In genomic region chr13:110272651-110273050, GRCh38 we compare ENCODE assay signal across 23 cellular contexts. TPM values are rescaled to one million over a fixed set of nuclear protein-coding genes. Genes with fewer than 3 reads are reported as not detected.
DNase-seq lines count a peak whose midpoint lies in the region; ATAC-seq and TF ChIP-seq lines count a peak whose summit lies in the region.
"Had no signal": no experiment of that assay in that cellular context is flagged by ENCODE, and none has a peak within 500 bp of the region (broad histone marks: within the 10 kb centered on the region; RNA-seq: fewer than 3 reads in every experiment).

No MANE protein-coding gene starts in this region.

- H3K27ac ChIP-seq in heart right ventricle (peak overlapping the region in 1 of 10 donors; percentile 3), endodermal cell (ENCODE audit: low read depth, low read length) (no peak overlapping the region), sigmoid colon (peak overlapping the region in 2 of 4 donors; percentile 98 to 100)
- H3K27ac ChIP-seq: HL-60, KMS-11, SJCRH30 had no signal

- WGBS in heart right ventricle, 2 donors, result 85 to 88% methylated on average over 6 of the region's 6 CpGs
- 93% methylated on average over 3 to 6 of the region's 6 CpGs for WGBS in endodermal cell (ENCODE audit: insufficient coverage in 1 of 2, insufficient read length in 1 of 2), 2 experiments
- 90 to 91% methylated on average over 6 of the region's 6 CpGs for WGBS in sigmoid colon, 2 donors

- H3K27me3 ChIP-seq in heart right ventricle (no peaks in the 10 kb centered on the region), endodermal cell (ENCODE audit: control insufficient read depth, insufficient read depth, low read length, poor library complexity, severe bottlenecking) (no peaks in the 10 kb centered on the region), sigmoid colon (no peaks in the 10 kb centered on the region)
- H3K27me3 ChIP-seq: SJCRH30 had no signal

- H3K27me3 Mint-ChIP-seq in endodermal cell (ENCODE audit: insufficient read depth), result no peaks in the 10 kb centered on the region
- H3K27me3 Mint-ChIP-seq: IgD-negative memory B cell had no signal

- TF ChIP-seq POLR2A in sigmoid colon (IDR thresholded peaks at IDR 0.05), result no peak

- TF ChIP-seq CTCF in heart right ventricle (IDR thresholded peaks at IDR 0.05) (no peak), endodermal cell (conservative IDR thresholded peaks at IDR 0.05) (no peak), sigmoid colon (IDR thresholded peaks at IDR 0.05) (no peak)

- no peaks in the 10 kb centered on the region for H3K9me3 ChIP-seq in heart right ventricle
- H3K9me3 ChIP-seq in endodermal cell (ENCODE audit: control insufficient read depth, low read length), result no peaks in the 10 kb centered on the region
- no peaks in the 10 kb centered on the region for H3K9me3 ChIP-seq in sigmoid colon

- H3K4me3 ChIP-seq in heart right ventricle (no peak overlapping the region), endodermal cell (ENCODE audit: low read length) (no peak overlapping the region), sigmoid colon (no peak overlapping the region)
- H3K4me3 ChIP-seq: SJCRH30 had no signal

- peaks cover 42% of the 10 kb centered on the region for H3K36me3 Mint-ChIP-seq in endodermal cell (ENCODE audit: low read depth)
- H3K36me3 Mint-ChIP-seq: IgD-negative memory B cell had no signal

- no peaks in the 10 kb centered on the region for H3K9me3 Mint-ChIP-seq in endodermal cell
- H3K9me3 Mint-ChIP-seq: H9 had no signal

- H3K36me3 ChIP-seq in heart right ventricle (peaks cover 0 to 24% (median 0%) of the 10 kb centered on the region in 9 donors), endodermal cell (ENCODE audit: control insufficient read depth, insufficient read depth, low read length) (peaks cover 64% of the 10 kb centered on the region), sigmoid colon (peaks cover 0 to 9% (median 0%) of the 10 kb centered on the region in 4 donors)

- peaks cover 27% of the 10 kb centered on the region for H3K4me1 Mint-ChIP-seq in endodermal cell
- H3K4me1 Mint-ChIP-seq: IgD-negative memory B cell had no signal

- no peak overlapping the region for H3K9ac ChIP-seq in endodermal cell (ENCODE audit: extremely low read depth, low read length, poor library complexity, severe bottlenecking)
- H3K9ac ChIP-seq: KMS-11 had no signal

- H3K27ac Mint-ChIP-seq in endodermal cell, result no peak overlapping the region
- H3K27ac Mint-ChIP-seq: H9, IgD-negative memory B cell had no signal

- no peak for TF ChIP-seq EP300 in sigmoid colon (IDR thresholded peaks at IDR 0.05)

- DNase-seq in cardiac septum (ENCODE audit: low spot score) (peak; percentile 47), heart right ventricle (no peak), endodermal cell (peak; percentile 26), sigmoid colon (peak; percentile 53), DMS 273 treated with DMSO at 0.1 percent for 48 hours (lab: John Stamatoyannopoulos, UW) (no peak), NCI-H526 treated with DMSO at 0.1 percent for 48 hours (lab: John Stamatoyannopoulos, UW) (no peak)
- no peak for DNase-seq in central memory CD4-positive, alpha-beta T cell
- DNase-seq: 8988T; ACHN; Calu3; DMS153; H9; MM.1S; NCI-H2029; NCI-H446; NCI-H524 treated with DMSO at 0.1 percent for 48 hours; NCI-H82; NK-92 treated with Interleukin-12 subunit alpha and Interleukin-12 subunit beta, amount 100 ng/mL, for 24 hours; PC-3; SJCRH30 had no signal

- H3K4me1 ChIP-seq in heart right ventricle (peaks cover 16 to 99% (median 73%) of the 10 kb centered on the region in 9 donors), endodermal cell (ENCODE audit: control insufficient read depth, insufficient read depth, low read length) (peaks cover 7% of the 10 kb centered on the region), sigmoid colon (peaks cover 0 to 92% (median 84%) of the 10 kb centered on the region in 4 donors)

- H3K4me3 Mint-ChIP-seq in endodermal cell, result no peak overlapping the region
- H3K4me3 Mint-ChIP-seq: H9, IgD-negative memory B cell had no signal

- ATAC-seq in heart right ventricle, result no peak
- ATAC-seq: PC-3 had no signal

- intact Hi-C loops in cardiac septum (cut with DNase I), result no loop called here
- intact Hi-C loops in heart right ventricle (cut with DNase I), result loop anchor here in 1 of 10 donors (5.0 kb wide), 1 partner anchor 35 kb away; the partner anchor contains the start of genes COL4A1 and COL4A2
- intact Hi-C loops in sigmoid colon (cut with DNase I), result no loop called here

RNA-seq across cellular contexts. Expression of gene COL4A1, which starts 34.3 kb away (rescaled TPM):
- total RNA-seq in cardiac septum, result 196 TPM
- 100 to 1,000 TPM in 7 of 10 donors, 10 to 100 TPM in 3; 96.3 to 342 (median 147) TPM for total RNA-seq in heart right ventricle
- 100 to 1,000 TPM in 1 of 2 donors, 10 to 100 TPM in 1; 83.3 to 234 TPM for polyA plus RNA-seq in heart right ventricle
- total RNA-seq in endodermal cell, result 100 to 1,000 TPM; 702 to 764 TPM
- 174 TPM for polyA plus RNA-seq in endodermal cell (2013, experiment 1 of 2)
- polyA plus RNA-seq in endodermal cell (2013, experiment 2 of 2), result 194 TPM
- 100 to 1,000 TPM; 235 to 598 (median 350) TPM for total RNA-seq in sigmoid colon
- polyA plus RNA-seq in sigmoid colon, result 10 to 100 TPM in 2 of 3 donors, 1 to 10 TPM in 1; 9.2 to 60.5 (median 10.8) TPM
- polyA plus RNA-seq: IgD-negative memory B cell had no signal

RNA-seq across cellular contexts. Expression of gene COL4A2, which starts 34.4 kb away (rescaled TPM):
- total RNA-seq in cardiac septum (165 TPM), heart right ventricle (100 to 1,000 TPM in 7 of 10 donors, 10 to 100 TPM in 3; 81.7 to 301 (median 128) TPM), endodermal cell (100 to 1,000 TPM; 388 to 398 TPM), sigmoid colon (1,000 to 10,000 TPM in 1 of 4 donors, 100 to 1,000 TPM in 3; 306 to 1,039 (median 489) TPM)
- polyA plus RNA-seq in heart right ventricle (100 to 1,000 TPM; 111 to 265 TPM), sigmoid colon (10 to 100 TPM; 24.0 to 83.5 (median 25.2) TPM)
- polyA plus RNA-seq in endodermal cell (2013, experiment 1 of 2), result 216 TPM
- 219 TPM for polyA plus RNA-seq in endodermal cell (2013, experiment 2 of 2)
- polyA plus RNA-seq: IgD-negative memory B cell had no signal

Comparison
In these comparisons a context has a peak if more than half of its experiments do, and no peak if none do; other contexts are left out.
1. DNase-seq: peak in cardiac septum (single experiment), endodermal cell (single experiment) and sigmoid colon (single experiment); none in heart right ventricle (0 of 2), DMS 273 treated with DMSO at 0.1 percent for 48 hours (single experiment), NCI-H526 treated with DMSO at 0.1 percent for 48 hours (single experiment) and central memory CD4-positive, alpha-beta T cell (single experiment).